Comparison of ENCODE assay signal across 21 cellular contexts in genomic region chr9:34568783-34569182, GRCh38. TPM values are rescaled to one million over a fixed set of nuclear protein-coding genes. Genes with fewer than 3 reads are reported as not detected.
DNase-seq lines count a peak whose midpoint lies in the region; ATAC-seq and TF ChIP-seq lines count a peak whose summit lies in the region.
"Had no signal": no experiment of that assay in that cellular context is flagged by ENCODE, and none has a peak within 500 bp of the region (broad histone marks: within the 10 kb centered on the region; RNA-seq: fewer than 3 reads in every experiment).

No MANE protein-coding gene starts in this region.

- no peak overlapping the region for H3K27ac ChIP-seq in stomach
- H3K27ac ChIP-seq: BLaER1, RWPE1, SJSA1 had no signal

- H3K9me3 Mint-ChIP-seq in glutamatergic neuron (ENCODE audit: unreplicated experiment) (peaks cover 36% of the 10 kb centered on the region), natural killer cell (no peaks in the 10 kb centered on the region)

- H3K4me1 Mint-ChIP-seq in glutamatergic neuron (ENCODE audit: low read depth, unreplicated experiment) (peaks cover 73% of the 10 kb centered on the region), natural killer cell (no peaks in the 10 kb centered on the region)
- H3K4me1 Mint-ChIP-seq: CD8-positive, alpha-beta memory T cell had no signal

- no peaks in the 10 kb centered on the region for H3K36me3 ChIP-seq in stomach
- H3K36me3 ChIP-seq: BLaER1, SJSA1 had no signal

- H3K4me3 Mint-ChIP-seq in glutamatergic neuron (ENCODE audit: unreplicated experiment), result peak overlapping the region; percentile 81
- H3K4me3 Mint-ChIP-seq in natural killer cell, result no peak overlapping the region
- H3K4me3 Mint-ChIP-seq: CD8-positive, alpha-beta memory T cell had no signal

- DNase-seq in Right ventricle myocardium superior (peak; percentile 39), Right ventricle myocardium inferior (ENCODE audit: missing footprints) (no peak), NCI-H82 (lab: John Stamatoyannopoulos, UW) (peak; percentile 85), glutamatergic neuron (peak; percentile 84), stomach (no peak), amniotic stem cell (lab: John Stamatoyannopoulos, UW) (no peak), natural killer cell (no peak)
- DNase-seq: CD8-positive, alpha-beta memory T cell; GF-D8; KG1; NCI-H1048; NCI-H146; NCI-H748 treated with DMSO at 0.1 percent for 48 hours; PC-3 had no signal

- no peaks in the 10 kb centered on the region for H3K9me3 ChIP-seq in stomach
- H3K9me3 ChIP-seq: BLaER1, SJSA1 had no signal

- TF ChIP-seq EP300 in stomach (IDR thresholded peaks at IDR 0.05), result no peak

- intact Hi-C loops in Right ventricle myocardium superior (cut with DNase I) (no loop called here), Right ventricle myocardium inferior (cut with DNase I) (no loop called here), stomach (cut with DNase I; ENCODE audit: low total_unique reads) (no loop called here), natural killer cell (cut with micrococcal nuclease) (no loop called here)

- 40 to 70% (median 60%) methylated on average over 2 to 12 of the region's 12 CpGs for WGBS in stomach, 5 donors

- H3K27me3 ChIP-seq in stomach, result peaks cover 0 to 58% (median 13%) of the 10 kb centered on the region in 3 donors
- H3K27me3 ChIP-seq: SJSA1 had no signal

- H3K27ac Mint-ChIP-seq in glutamatergic neuron (ENCODE audit: unreplicated experiment) (peak overlapping the region; percentile 95), natural killer cell (no peak overlapping the region)

- no peak for TF ChIP-seq POLR2A in stomach (IDR thresholded peaks at IDR 0.05)

- no peak overlapping the region for H3K4me3 ChIP-seq in stomach
- H3K4me3 ChIP-seq: BLaER1, SJSA1 had no signal

- TF ChIP-seq CTCF in glutamatergic neuron (IDR thresholded peaks at IDR 0.05; ENCODE audit: partially characterized antibody, unreplicated experiment), result no peak
- TF ChIP-seq CTCF in stomach (IDR thresholded peaks at IDR 0.05), result no peak
- TF ChIP-seq CTCF in natural killer cell (IDR thresholded peaks at IDR 0.05), result no peak

- ATAC-seq in Right ventricle myocardium superior (ENCODE audit: poor library complexity), result no peak
- ATAC-seq in Right ventricle myocardium inferior, result no peak
- no peak for ATAC-seq in HG02678 (IDR thresholded peaks at IDR 0.05; ENCODE audit: unreplicated experiment)
- ATAC-seq in natural killer cell, result no peak
- ATAC-seq: HepG2, PC-3 had no signal

- H3K4me1 ChIP-seq in stomach, result peaks cover 0 to 16% (median 4%) of the 10 kb centered on the region in 4 donors
- H3K4me1 ChIP-seq: BLaER1, SJSA1 had no signal

- H3K36me3 Mint-ChIP-seq in glutamatergic neuron (ENCODE audit: unreplicated experiment), result peaks cover 15% of the 10 kb centered on the region
- no peaks in the 10 kb centered on the region for H3K36me3 Mint-ChIP-seq in natural killer cell
- H3K36me3 Mint-ChIP-seq: CD8-positive, alpha-beta memory T cell had no signal

- H3K27me3 Mint-ChIP-seq in glutamatergic neuron (ENCODE audit: unreplicated experiment) (peaks cover 25% of the 10 kb centered on the region), natural killer cell (ENCODE audit: low read depth in 2 of 2) (peaks cover 8 to 28% of the 10 kb centered on the region in 2 donors)

RNA-seq across cellular contexts. Expression of gene CNTFR, which starts 20.7 kb away (rescaled TPM):
- total RNA-seq in Right ventricle myocardium superior, result 7.8 TPM
- total RNA-seq in Right ventricle myocardium inferior, result 8.7 TPM
- 170 TPM for total RNA-seq in glutamatergic neuron (ENCODE audit: unreplicated experiment)
- 10 to 100 TPM in 1 of 5 donors, 1 to 10 TPM in 3, not detected in 1; 2.4 to 15.8 (median 3.1) TPM for total RNA-seq in stomach
- polyA plus RNA-seq in stomach, result 1 to 10 TPM; 2.2 to 4.1 (median 2.9) TPM
- total RNA-seq in natural killer cell, result not detected
- total RNA-seq: A172; CD8-positive, alpha-beta memory T cell; Daoy; HepG2; PC-3; SJSA1 had no signal
- polyA plus RNA-seq: CD8-positive, alpha-beta memory T cell; HepG2 had no signal

RNA-seq across cellular contexts. Expression of gene RPP25L, which starts 43.1 kb away (rescaled TPM):
- total RNA-seq in Right ventricle myocardium superior, result 43.4 TPM
- total RNA-seq in Right ventricle myocardium inferior, result 38.3 TPM
- 12.6 TPM for total RNA-seq in glutamatergic neuron (ENCODE audit: unreplicated experiment)
- total RNA-seq in stomach, result 10 to 100 TPM in 4 of 5 donors, 1 to 10 TPM in 1; 2.9 to 49.5 (median 16.5) TPM
- polyA plus RNA-seq in stomach, result 10 to 100 TPM; 28.9 to 40.4 (median 37.9) TPM
- 10 to 100 TPM in 1 of 3 donors, 1 to 10 TPM in 2; 9.3 to 15.0 (median 9.8) TPM for total RNA-seq in natural killer cell

RNA-seq across cellular contexts. Expression of gene ENHO, which starts 46.0 kb away (rescaled TPM):
- 0.48 TPM for total RNA-seq in Right ventricle myocardium superior
- total RNA-seq in Right ventricle myocardium inferior, result 0.51 TPM
- 11.5 TPM for total RNA-seq in glutamatergic neuron (ENCODE audit: unreplicated experiment)
- 10 to 100 TPM in 1 of 5 donors, 1 to 10 TPM in 2, not detected in 2; 1.2 to 17.8 (median 5.0) TPM for total RNA-seq in stomach
- 10 to 100 TPM in 2 of 3 donors, 1 to 10 TPM in 1; 3.3 to 63.8 (median 29.7) TPM for polyA plus RNA-seq in stomach
- total RNA-seq in natural killer cell, result 1 to 10 TPM in 1 of 3 donors, under 1 TPM in 1, not detected in 1; 0.34 to 1.7 TPM
- total RNA-seq: SJSA1 had no signal
- polyA plus RNA-seq: CD8-positive, alpha-beta memory T cell had no signal

RNA-seq across cellular contexts. Expression of gene DCTN3, which starts 51.5 kb away (rescaled TPM):
- 129 TPM for total RNA-seq in Right ventricle myocardium superior
- 133 TPM for total RNA-seq in Right ventricle myocardium inferior
- 119 TPM for total RNA-seq in glutamatergic neuron (ENCODE audit: unreplicated experiment)
- 10 to 100 TPM in 4 of 5 donors, 1 to 10 TPM in 1; 9.3 to 55.4 (median 23.7) TPM for total RNA-seq in stomach
- 100 to 1,000 TPM in 1 of 3 donors, 10 to 100 TPM in 2; 81.0 to 107 (median 97.5) TPM for polyA plus RNA-seq in stomach
- total RNA-seq in natural killer cell, result 100 to 1,000 TPM; 135 to 171 (median 147) TPM

Comparison
In these comparisons a context has a peak if more than half of its experiments do, and no peak if none do; other contexts are left out.
1. DNase-seq: peak in Right ventricle myocardium superior (single experiment), NCI-H82 (single experiment) and glutamatergic neuron (single experiment); none in Right ventricle myocardium inferior (single experiment), stomach (single experiment), amniotic stem cell (single experiment) and natural killer cell (single experiment).
2. RNA of gene CNTFR, which starts 20.7 kb away (total RNA-seq): 170 TPM in glutamatergic neuron (single experiment); 8.7 TPM in Right ventricle myocardium inferior (single experiment), 7.8 TPM in Right ventricle myocardium superior (single experiment), 2.4 to 15.8 TPM in stomach and not detected in natural killer cell; every median in the first group is over 10 times any median in the second.